Comparison of ENCODE assay signal across 14 cellular contexts in genomic region chr1:67752306-67752705, GRCh38.
DNase-seq lines count a peak whose midpoint lies in the region; ATAC-seq and TF ChIP-seq lines count a peak whose summit lies in the region.
"Had no signal": no experiment of that assay in that cellular context is flagged by ENCODE, and none has a peak within 500 bp of the region (broad histone marks: within the 10 kb centered on the region; RNA-seq: fewer than 3 reads in every experiment).

No MANE protein-coding gene starts in this region.

- H3K36me3 ChIP-seq in thyroid gland (no peaks in the 10 kb centered on the region), transverse colon (no peaks in the 10 kb centered on the region)
- H3K36me3 ChIP-seq: BLaER1 treated with 17β-estradiol and CSF1 and Interleukin-3, amounts not matched to agents 10 nM and 100 nM had no signal

- in situ Hi-C loops in transverse colon (cut with MboI; ENCODE audit: low pct_ligation_motif_present in 1 of 4, low pct_unique_long_range_greater_than_20kb in 1 of 4, low sequenced_read_pairs in 3 of 4): loop anchor here in 2 of 4 donors (10.0 kb wide), 3 partner anchors 58 to 218 kb away; no protein-coding TSS in a partner anchor

- TF ChIP-seq EP300 in transverse colon (IDR thresholded peaks at IDR 0.05; ENCODE audit: low read depth): no peak

- peak; percentile 48 for DNase-seq in HS-27A (ENCODE audit: low read depth)
- DNase-seq in amniotic epithelial cell (ENCODE audit: low read depth): peak; percentile 45
- peak in 1 of 2 donors; percentile 45 for DNase-seq in foreskin keratinocyte
- DNase-seq in thyroid gland: no peak
- no peak for DNase-seq in activated gamma-delta T cell (lab: John Stamatoyannopoulos, UW)
- DNase-seq in transverse colon: no peak
- DNase-seq: activated CD8-positive, alpha-beta memory T cell treated with anti-CD3 and anti-CD28 coated beads for 24 hours; effector memory CD4-positive, alpha-beta T cell; NCI-H1105; stimulated activated CD4-positive, alpha-beta T cell treated with anti-CD3 and anti-CD28 coated beads, Interleukin-12 subunit alpha, Interleukin-12 subunit beta, amount 100 ng/mL, for 4 hours had no signal

- TF ChIP-seq CTCF in foreskin keratinocyte (conservative IDR thresholded peaks at IDR 0.05) (no peak), thyroid gland (IDR thresholded peaks at IDR 0.05) (no peak), transverse colon (IDR thresholded peaks at IDR 0.05) (no peak)

- H3K27me3 ChIP-seq in foreskin keratinocyte (no peaks in the 10 kb centered on the region), thyroid gland (no peaks in the 10 kb centered on the region), transverse colon (no peaks in the 10 kb centered on the region)
- H3K27me3 ChIP-seq: BLaER1 treated with 17β-estradiol and CSF1 and Interleukin-3, amounts not matched to agents 10 nM and 100 nM had no signal

- H3K27ac ChIP-seq in foreskin keratinocyte: peak overlapping the region; percentile 92
- peak overlapping the region; percentile 80 to 95 (median 82) for H3K27ac ChIP-seq in thyroid gland
- H3K27ac ChIP-seq in transverse colon: no peak overlapping the region
- H3K27ac ChIP-seq: BLaER1 treated with 17β-estradiol and CSF1 and Interleukin-3, amounts not matched to agents 10 nM and 100 nM; SK-N-MC had no signal

- H3K4me3 ChIP-seq in thyroid gland (replicated peaks in 1 of 3): no peak overlapping the region
- H3K4me3 ChIP-seq in transverse colon: no peak overlapping the region
- H3K4me3 ChIP-seq: BLaER1 treated with 17β-estradiol and CSF1 and Interleukin-3, amounts not matched to agents 10 nM and 100 nM; GM12878; SK-N-MC had no signal

- no peak for ATAC-seq in foreskin keratinocyte
- no peak for ATAC-seq in HG02981 (IDR thresholded peaks at IDR 0.05; ENCODE audit: unreplicated experiment)
- ATAC-seq: GM12878 had no signal

- no peaks in the 10 kb centered on the region for H3K9me3 ChIP-seq in thyroid gland
- no peaks in the 10 kb centered on the region for H3K9me3 ChIP-seq in transverse colon
- H3K9me3 ChIP-seq: BLaER1 treated with 17β-estradiol and CSF1 and Interleukin-3, amounts not matched to agents 10 nM and 100 nM had no signal

- 69 to 78% methylated on average over 2 of the region's 2 CpGs for WGBS in thyroid gland, 2 donors
- WGBS in transverse colon (ENCODE audit: low coverage in 1 of 2), 2 donors: 84 to 94% methylated on average over 2 of the region's 2 CpGs

- H3K4me1 ChIP-seq in foreskin keratinocyte: peaks cover 60% of the 10 kb centered on the region
- H3K4me1 ChIP-seq in thyroid gland: peaks cover 57 to 91% of the 10 kb centered on the region in 2 donors
- peaks cover 33 to 63% (median 49%) of the 10 kb centered on the region in 4 donors for H3K4me1 ChIP-seq in transverse colon

- intact Hi-C loops in thyroid gland (cut with DNase I) (loop anchor here (5.0 to 10.0 kb wide), 3 partner anchors 35 to 198 kb away; partner anchors contain the start of gene GADD45A), transverse colon (cut with DNase I; ENCODE audit: low total_unique reads) (loop anchor here (10.0 kb wide), 1 partner anchor 218 kb away; no protein-coding TSS in a partner anchor)

- no peak for TF ChIP-seq POLR2A in thyroid gland (IDR thresholded peaks at IDR 0.05)
- TF ChIP-seq POLR2A in transverse colon (IDR thresholded peaks at IDR 0.05): no peak

Comparison
In these comparisons a context has a peak if more than half of its experiments do, and no peak if none do; other contexts are left out.
1. DNase-seq: peak in HS-27A (single experiment) and amniotic epithelial cell (single experiment); none in thyroid gland (0 of 2), activated gamma-delta T cell (single experiment) and transverse colon (single experiment).
2. H3K27ac ChIP-seq: peak in foreskin keratinocyte (single experiment) and thyroid gland (3 of 3); none in transverse colon (0 of 4).